10 cellular contexts compared by ENCODE assay signal in the genomic region with DNA sequence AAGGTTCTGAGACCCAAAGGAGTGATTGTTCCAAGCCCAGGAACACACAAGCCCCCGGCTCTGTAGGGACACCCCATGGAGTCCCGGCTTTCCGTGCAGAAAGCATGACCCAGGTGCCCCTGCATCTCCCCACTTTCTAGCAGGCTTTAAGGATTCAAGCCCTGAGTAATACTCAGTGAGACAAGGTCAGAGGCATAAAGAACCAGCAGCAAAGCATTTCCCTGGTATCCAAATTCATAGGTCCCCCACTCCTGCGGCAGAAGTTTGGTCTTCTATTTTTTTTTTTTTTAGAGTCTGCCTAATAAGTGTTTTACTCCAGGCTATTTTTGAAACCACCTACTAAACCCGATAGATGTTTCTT. TPM values are rescaled to one million over a fixed set of nuclear protein-coding genes. Genes with fewer than 3 reads are reported as not detected.
DNase-seq lines count a peak whose midpoint lies in the region; ATAC-seq and TF ChIP-seq lines count a peak whose summit lies in the region.
"Had no signal": no experiment of that assay in that cellular context is flagged by ENCODE, and none has a peak within 500 bp of the region (broad histone marks: within the 10 kb centered on the region; RNA-seq: fewer than 3 reads in every experiment).

No MANE protein-coding gene starts in this region.

- TF ChIP-seq POLR2A in Peyer's patch (IDR thresholded peaks at IDR 0.05), result no peak

- H3K4me3 ChIP-seq in Peyer's patch (peak overlapping the region in 2 of 4 donors; percentile 31 to 43), mucosa of stomach (ENCODE audit: low read length) (no peak overlapping the region)
- H3K4me3 ChIP-seq: GM23338, prostate gland had no signal

- peak overlapping the region in 3 of 4 donors; percentile 11 to 67 (median 42) for H3K27ac ChIP-seq in Peyer's patch
- peak overlapping the region; percentile 38 for H3K27ac ChIP-seq in temporal lobe (ENCODE audit: low read depth, low read length)
- H3K27ac ChIP-seq: prostate gland had no signal

- H3K27ac Mint-ChIP-seq in effector memory CD8-positive, alpha-beta T cell, result peak overlapping the region; percentile 32 to 61
- H3K27ac Mint-ChIP-seq: GM23338 had no signal

- DNase-seq in Peyer's patch (no peak), DMS114 treated with DMSO at 0.1 percent for 48 hours (lab: John Stamatoyannopoulos, UW; ENCODE audit: unreplicated experiment) (no peak)
- no peak for DNase-seq in effector memory CD8-positive, alpha-beta T cell
- no peak for DNase-seq in stimulated activated CD4-positive, alpha-beta T cell treated with anti-CD3 and anti-CD28 coated beads, Interleukin-15, amount 100 ng/mL, for 24 hours
- DNase-seq: cortex of kidney had no signal

- peak overlapping the region; percentile 12 for H3K9ac ChIP-seq in mucosa of stomach (ENCODE audit: low read length)

- no peaks in the 10 kb centered on the region for H3K36me3 ChIP-seq in Peyer's patch
- no peaks in the 10 kb centered on the region for H3K36me3 ChIP-seq in mucosa of stomach (ENCODE audit: control insufficient read depth, insufficient read depth, low read length)
- H3K36me3 ChIP-seq: prostate gland had no signal

- no peaks in the 10 kb centered on the region for H3K27me3 Mint-ChIP-seq in effector memory CD8-positive, alpha-beta T cell

- peaks cover 31 to 58% of the 10 kb centered on the region in 2 donors for H3K4me1 Mint-ChIP-seq in effector memory CD8-positive, alpha-beta T cell (ENCODE audit: low read depth in 2 of 2)

- ATAC-seq in effector memory CD8-positive, alpha-beta T cell (replicated peaks), result no peak
- no peak for ATAC-seq in HG03354 (IDR thresholded peaks at IDR 0.05; ENCODE audit: poor library complexity, severe bottlenecking, unreplicated experiment)
- ATAC-seq: GM23338 had no signal

- no peaks in the 10 kb centered on the region for H3K9me3 Mint-ChIP-seq in effector memory CD8-positive, alpha-beta T cell
- H3K9me3 Mint-ChIP-seq: GM23338 had no signal

- no peak for TF ChIP-seq CTCF in Peyer's patch (IDR thresholded peaks at IDR 0.05)

- H3K4me1 ChIP-seq in Peyer's patch (peaks cover 0 to 53% (median 1%) of the 10 kb centered on the region in 4 donors), mucosa of stomach (ENCODE audit: control insufficient read depth, insufficient read depth, low read length) (peaks cover 20% of the 10 kb centered on the region)
- H3K4me1 ChIP-seq: prostate gland had no signal

- no peak overlapping the region for H3K4me3 Mint-ChIP-seq in effector memory CD8-positive, alpha-beta T cell
- H3K4me3 Mint-ChIP-seq: GM23338 had no signal

- H3K9me3 ChIP-seq in Peyer's patch (no peaks in the 10 kb centered on the region), mucosa of stomach (ENCODE audit: control insufficient read depth, low read length) (no peaks in the 10 kb centered on the region)
- H3K9me3 ChIP-seq: prostate gland had no signal

- H3K27me3 ChIP-seq in Peyer's patch, result no peaks in the 10 kb centered on the region
- H3K27me3 ChIP-seq in mucosa of stomach (ENCODE audit: control insufficient read depth, insufficient read depth, low read length), result no peaks in the 10 kb centered on the region

- H3K36me3 Mint-ChIP-seq in effector memory CD8-positive, alpha-beta T cell (ENCODE audit: insufficient read depth), result peaks cover 24% of the 10 kb centered on the region

RNA-seq across cellular contexts. Expression of a gene that starts 16.3 kb away (rescaled TPM):
- total RNA-seq in Peyer's patch (10 to 100 TPM; 12.4 to 34.8 (median 28.4) TPM), temporal lobe (8.6 TPM)

RNA-seq across cellular contexts. Expression of a gene that starts 18.0 kb away (rescaled TPM):
- 10 to 100 TPM; 19.6 to 24.1 (median 20.8) TPM for total RNA-seq in Peyer's patch
- total RNA-seq in temporal lobe, result 15.5 TPM
